ENCODE assay signal across 14 cellular contexts in genomic region chr9:135884328-135885035, GRCh38. TPM values are rescaled to one million over a fixed set of nuclear protein-coding genes. Genes with fewer than 3 reads are reported as not detected.
A peak's percentile ranks its signal among the peaks of the same experiment; 100 is the strongest.
DNase-seq lines count a peak whose midpoint lies in the region; ATAC-seq and TF ChIP-seq lines count a peak whose summit lies in the region.
"Had no signal": no experiment of that assay in that cellular context is flagged by ENCODE, and none has a peak within 500 bp of the region (broad histone marks: within the 10 kb centered on the region; RNA-seq: fewer than 3 reads in every experiment).

No MANE protein-coding gene starts in this region.

- H3K27ac Mint-ChIP-seq in nephron progenitor cell, result peak overlapping the region; percentile 93

- peaks cover 78% of the 10 kb centered on the region for H3K4me1 Mint-ChIP-seq in nephron progenitor cell

- peaks cover 0 to 11% (median 0%) of the 10 kb centered on the region in 3 donors for H3K36me3 ChIP-seq in Peyer's patch
- H3K36me3 ChIP-seq: breast epithelium had no signal

- H3K4me3 ChIP-seq in coronary artery, result no peak overlapping the region
- no peak overlapping the region for H3K4me3 ChIP-seq in Peyer's patch
- H3K4me3 ChIP-seq: breast epithelium had no signal

- peaks cover 5% of the 10 kb centered on the region for H3K27me3 Mint-ChIP-seq in nephron progenitor cell (ENCODE audit: low read depth, poor library complexity)
- H3K27me3 Mint-ChIP-seq: IgD-negative memory B cell had no signal

- H3K4me3 Mint-ChIP-seq in nephron progenitor cell, result no peak overlapping the region
- H3K4me3 Mint-ChIP-seq: activated T-cell treated with anti-CD3 and anti-CD28 coated beads, Interleukin-2, amount 50 U/mL, for 4 hours had no signal

- H3K27ac ChIP-seq in coronary artery (no peak overlapping the region), Peyer's patch (no peak overlapping the region)
- H3K27ac ChIP-seq: breast epithelium had no signal

- no peaks in the 10 kb centered on the region for H3K9me3 Mint-ChIP-seq in nephron progenitor cell
- H3K9me3 Mint-ChIP-seq: activated T-cell treated with anti-CD3 and anti-CD28 coated beads, Interleukin-2, amount 50 U/mL, for 4 hours; IgD-negative memory B cell had no signal

- peak; percentile 61 for DNase-seq in AG08396 (ENCODE audit: low spot score)
- DNase-seq in LHCN-M2 (ENCODE audit: low read depth), result peak; percentile 47
- peak; percentile 63 for DNase-seq in coronary artery (ENCODE audit: low spot score)
- no peak for DNase-seq in nephron progenitor cell
- DNase-seq in Peyer's patch, result no peak
- no peak for DNase-seq in NCI-H187 (lab: John Stamatoyannopoulos, UW)
- no peak for DNase-seq in NCI-H1048 (lab: John Stamatoyannopoulos, UW)
- DNase-seq: activated T-cell treated with anti-CD3 and anti-CD28 coated beads, Interleukin-2, amount 50 U/mL, for 4 hours; AML-193; left colon; stimulated activated CD4-positive, alpha-beta T cell treated with anti-CD3 and anti-CD28 coated beads, Interleukin-2, amount 100 ng/mL, for 48 hours had no signal

- peaks cover 0 to 25% (median 4%) of the 10 kb centered on the region in 4 donors for H3K4me1 ChIP-seq in Peyer's patch

- H3K9me3 ChIP-seq in Peyer's patch, result no peaks in the 10 kb centered on the region
- H3K9me3 ChIP-seq: breast epithelium had no signal

- TF ChIP-seq POLR2A in Peyer's patch (IDR thresholded peaks at IDR 0.05), result no peak

- TF ChIP-seq CTCF in coronary artery (IDR thresholded peaks at IDR 0.05) (no peak), nephron progenitor cell (IDR thresholded peaks at IDR 0.05) (no peak), Peyer's patch (IDR thresholded peaks at IDR 0.05) (no peak)

- ATAC-seq in HG03108 (IDR thresholded peaks at IDR 0.05; ENCODE audit: unreplicated experiment), result no peak
- ATAC-seq: activated T-cell treated with anti-CD3 and anti-CD28 coated beads, Interleukin-2, amount 50 U/mL, for 4 hours; left colon had no signal

- H3K27me3 ChIP-seq in Peyer's patch, result no peaks in the 10 kb centered on the region
- H3K27me3 ChIP-seq: breast epithelium had no signal

- peaks cover 7% of the 10 kb centered on the region for H3K36me3 Mint-ChIP-seq in nephron progenitor cell (ENCODE audit: low read depth)
- H3K36me3 Mint-ChIP-seq: IgD-negative memory B cell had no signal

RNA-seq across cellular contexts. Expression of gene CAMSAP1, which starts 22.9 kb away (rescaled TPM):
- total RNA-seq in LHCN-M2 (2014; rRNA removed) (30.1 and 32.0 TPM in 2 replicates), Peyer's patch (10 to 100 TPM; 21.0 to 30.5 (median 24.2) TPM)
- 11.1 TPM for polyA plus RNA-seq in LHCN-M2 (2012)

Comparison
In these comparisons a context has a peak if more than half of its experiments do, and no peak if none do; other contexts are left out.
1. DNase-seq: peak in AG08396 (single experiment), LHCN-M2 (single experiment) and coronary artery (single experiment); none in nephron progenitor cell (single experiment), Peyer's patch (0 of 3), NCI-H187 (0 of 2) and NCI-H1048 (single experiment).